ENCODE assay signal across 18 cellular contexts in the genomic region with DNA sequence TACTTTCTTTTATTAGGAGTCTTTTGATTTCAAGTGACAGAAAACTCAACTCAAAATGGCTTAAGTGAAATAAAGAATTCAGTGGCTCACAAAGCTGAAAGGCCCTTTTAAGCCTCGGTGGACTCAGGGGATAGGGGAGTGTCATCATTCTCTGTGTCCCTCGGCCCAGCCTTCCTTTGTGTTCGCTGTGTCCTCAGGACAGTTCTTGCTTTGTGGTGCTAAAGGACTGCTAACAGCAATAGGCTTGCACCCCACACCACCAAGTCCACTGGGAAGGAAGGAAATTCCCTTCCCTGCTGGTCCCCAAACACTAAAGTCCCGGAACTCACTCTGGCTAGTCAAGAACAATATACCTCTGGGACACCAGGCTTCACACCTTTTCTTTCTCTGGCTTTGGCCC.
"Had no signal": no experiment of that assay in that cellular context is flagged by ENCODE, and none has a peak within 500 bp of the region (broad histone marks: within the 10 kb centered on the region; RNA-seq: fewer than 3 reads in every experiment).

No MANE protein-coding gene starts in this region.

- H3K9me2 ChIP-seq: SK-N-SH had no signal

- H3K4me2 ChIP-seq: SK-N-SH had no signal

- DNase-seq: Karpas-422, KG1, MG63, NCI-H1092, NCI-H1105 treated with DMSO at 0.1 percent for 48 hours, NCI-H1417 treated with DMSO at 0.1 percent for 48 hours, NCI-H146, NCI-H1694 treated with DMSO at 0.1 percent for 48 hours, NCI-H1930, NCI-H2081, NCI-H2107, NCI-H2227 treated with DMSO at 0.1 percent for 48 hours, NCI-H524, NCI-H526 treated with DMSO at 0.1 percent for 48 hours, NCI-H748 treated with DMSO at 0.1 percent for 48 hours, RPMI8226, SHP77, SK-N-SH had no signal

- H3K9ac ChIP-seq: SK-N-SH had no signal

- H3K4me3 ChIP-seq: MG63 had no signal

- H3K36me3 ChIP-seq: MG63 had no signal

- H3K27me3 ChIP-seq: MG63 had no signal

- H3K9me3 ChIP-seq: MG63, SK-N-SH had no signal
